36 cellular contexts compared by ENCODE assay signal in the genomic region with DNA sequence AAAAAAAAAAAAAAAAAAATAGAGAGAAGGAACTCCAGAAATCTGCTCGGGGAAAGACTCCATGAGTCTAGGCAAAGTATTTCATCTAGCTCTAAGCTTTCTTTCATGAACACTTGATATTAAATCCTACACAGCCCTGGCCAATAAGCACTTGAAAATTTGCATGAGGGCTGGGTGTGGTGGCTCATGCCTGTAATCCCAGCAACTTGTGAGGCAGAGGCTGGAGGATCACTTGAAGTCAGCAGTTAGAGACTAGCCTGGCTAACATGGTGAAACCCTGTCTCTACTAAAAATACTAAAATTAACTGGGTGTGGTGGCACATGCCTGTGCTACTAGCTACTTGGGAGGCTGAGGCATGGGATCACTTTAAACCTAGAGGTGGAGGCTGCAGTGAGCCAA.
"Had no signal": no experiment of that assay in that cellular context is flagged by ENCODE, and none has a peak within 500 bp of the region (broad histone marks: within the 10 kb centered on the region; RNA-seq: fewer than 3 reads in every experiment).

No MANE protein-coding gene starts in this region.

- H3K4me3 ChIP-seq: ascending aorta, cardiac muscle cell had no signal

- H3K27me3 Mint-ChIP-seq: activated B cell treated with CpG ODN at 0.5 μM for 24 hours had no signal

- H3K36me3 ChIP-seq: ascending aorta, cardiac muscle cell had no signal

- H3K4me1 ChIP-seq: ascending aorta had no signal

- ATAC-seq: activated CD4-positive, alpha-beta T cell treated with anti-CD3 and anti-CD28 coated beads for 36 hours; activated CD8-positive, alpha-beta memory T cell treated with anti-CD3 and anti-CD28 coated beads, Interleukin-2, amount 10 ng/mL, durations not matched to agents 7 days and 5 days; activated CD8-positive, alpha-beta T cell treated with anti-CD3 and anti-CD28 coated beads, Interleukin-2, amount 10 ng/mL, durations not matched to agents 7 days and 5 days; activated naive CD8-positive, alpha-beta T cell treated with anti-CD3 and anti-CD28 coated beads, Interleukin-2, amount 50 U/mL, for 24 hours; T-cell had no signal

- H3K27ac Mint-ChIP-seq: activated B cell treated with CpG ODN at 0.5 μM for 24 hours; activated CD4-positive, alpha-beta memory T cell treated with anti-CD3 and anti-CD28 coated beads, Interleukin-2, amount 10 ng/mL, durations not matched to agents 7 days and 5 days; activated CD4-positive, alpha-beta T cell treated with anti-CD3 and anti-CD28 coated beads for 36 hours; activated CD4-positive, alpha-beta T cell treated with anti-CD3 and anti-CD28 coated beads, Interleukin-2, amount 10 ng/mL, durations not matched to agents 7 days and 5 days; activated CD8-positive, alpha-beta memory T cell treated with anti-CD3 and anti-CD28 coated beads, Interleukin-2, amount 10 ng/mL, durations not matched to agents 7 days and 5 days; activated CD8-positive, alpha-beta T cell treated with anti-CD3 and anti-CD28 coated beads, Interleukin-2, amount 10 ng/mL, durations not matched to agents 7 days and 5 days; activated naive CD4-positive, alpha-beta T cell treated with anti-CD3 and anti-CD28 coated beads, Interleukin-2, amount 10 ng/mL, durations not matched to agents 7 days and 5 days; activated naive CD4-positive, alpha-beta T cell treated with anti-CD3 and anti-CD28 coated beads, Interleukin-2, amount 50 U/mL, for 24 hours; activated naive CD8-positive, alpha-beta T cell; activated naive CD8-positive, alpha-beta T cell treated with anti-CD3 and anti-CD28 coated beads, Interleukin-2, amount 10 ng/mL, durations not matched to agents 7 days and 5 days; activated naive CD8-positive, alpha-beta T cell treated with anti-CD3 and anti-CD28 coated beads, Interleukin-2, amount 50 U/mL, for 24 hours; activated T-cell treated with anti-CD3 and anti-CD28 coated beads, Interleukin-2, amount 50 U/mL, for 24 hours; activated T-helper 2 cell treated with anti-CD3 and anti-CD28 coated beads, Interferon-gamma antibody, Interleukin-2, Interleukin-4, amounts not matched to agents 10 μg/mL and 5 μg/mL and 100 μg/mL, durations not matched to agents 14 hours and 24 hours and 36 hours; brain; T-cell; T-helper 2 cell treated with Interferon-gamma antibody and Interleukin-4, amounts not matched to agents 5 μg/mL and 100 μg/mL, for 36 hours had no signal

- H3K27me3 ChIP-seq: ascending aorta, cardiac muscle cell had no signal

- H3K27ac ChIP-seq: ascending aorta, cardiac muscle cell, VCaP had no signal

- FAIRE-seq: bronchial epithelial cell had no signal

- H3K36me3 Mint-ChIP-seq: activated naive CD4-positive, alpha-beta T cell treated with anti-CD3 and anti-CD28 coated beads, Interleukin-2, amount 10 ng/mL, durations not matched to agents 7 days and 5 days; activated naive CD8-positive, alpha-beta T cell treated with anti-CD3 and anti-CD28 coated beads, Interleukin-2, amount 10 ng/mL, durations not matched to agents 7 days and 5 days; brain; T-cell had no signal

- DNase-seq: activated B cell treated with CpG ODN at 0.5 μM for 24 hours; activated CD4-positive, alpha-beta memory T cell treated with anti-CD3 and anti-CD28 coated beads, Interleukin-2, amount 10 ng/mL, durations not matched to agents 7 days and 5 days; activated CD4-positive, alpha-beta T cell treated with anti-CD3 and anti-CD28 coated beads for 1 hour; activated CD4-positive, alpha-beta T cell treated with anti-CD3 and anti-CD28 coated beads for 36 hours; activated CD4-positive, alpha-beta T cell treated with anti-CD3 and anti-CD28 coated beads for 48 hours; activated CD4-positive, alpha-beta T cell treated with anti-CD3 and anti-CD28 coated beads, Interleukin-2, amount 10 ng/mL, durations not matched to agents 7 days and 5 days; activated CD4-positive, alpha-beta T cell treated with anti-CD3 and anti-CD28 coated beads, Interleukin-2, amount 50 U/mL, for 48 hours; activated CD8-positive, alpha-beta memory T cell treated with anti-CD3 and anti-CD28 coated beads for 24 hours; activated CD8-positive, alpha-beta memory T cell treated with anti-CD3 and anti-CD28 coated beads, Interleukin-2, amount 10 ng/mL, durations not matched to agents 7 days and 5 days; activated CD8-positive, alpha-beta memory T cell treated with anti-CD3 and anti-CD28 coated beads, Interleukin-2, amount 50 U/mL, for 48 hours; activated CD8-positive, alpha-beta T cell treated with anti-CD3 and anti-CD28 coated beads, Interleukin-2, amount 10 ng/mL, durations not matched to agents 7 days and 5 days; activated effector memory CD4-positive, alpha-beta T cell treated with Interleukin-2 at 50 U/mL for 16 hours; activated gamma-delta T cell; activated naive CD4-positive, alpha-beta T cell treated with anti-CD3 and anti-CD28 coated beads, Interleukin-2, amount 10 ng/mL, durations not matched to agents 7 days and 5 days; activated naive CD4-positive, alpha-beta T cell treated with Interleukin-2 at 50 U/mL for 16 hours; activated naive CD8-positive, alpha-beta T cell treated with anti-CD3 and anti-CD28 coated beads, Interleukin-2, amount 10 ng/mL, durations not matched to agents 7 days and 5 days; activated naive CD8-positive, alpha-beta T cell treated with anti-CD3 and anti-CD28 coated beads, Interleukin-2, amount 50 U/mL, for 24 hours; activated T-cell treated with anti-CD3 and anti-CD28 coated beads, Interleukin-2, amount 50 U/mL, for 24 hours; activated T-cell treated with anti-CD3 and anti-CD28 coated beads, Interleukin-2, amount 50 U/mL, for 48 hours; amygdala; anterior cingulate cortex; caudate nucleus; cerebellar nuclear complex; T-cell; T-helper 2 cell; T-helper 9 cell had no signal

- H3K4me1 Mint-ChIP-seq: activated B cell treated with CpG ODN at 0.5 μM for 24 hours; activated CD4-positive, alpha-beta memory T cell treated with anti-CD3 and anti-CD28 coated beads, Interleukin-2, amount 10 ng/mL, durations not matched to agents 7 days and 5 days; activated CD4-positive, alpha-beta T cell treated with anti-CD3 and anti-CD28 coated beads for 36 hours; activated CD4-positive, alpha-beta T cell treated with anti-CD3 and anti-CD28 coated beads, Interleukin-2, amount 10 ng/mL, durations not matched to agents 7 days and 5 days; activated CD8-positive, alpha-beta memory T cell treated with anti-CD3 and anti-CD28 coated beads, Interleukin-2, amount 10 ng/mL, durations not matched to agents 7 days and 5 days; activated naive CD4-positive, alpha-beta T cell treated with anti-CD3 and anti-CD28 coated beads, Interleukin-2, amount 10 ng/mL, durations not matched to agents 7 days and 5 days; activated naive CD4-positive, alpha-beta T cell treated with anti-CD3 and anti-CD28 coated beads, Interleukin-2, amount 50 U/mL, for 24 hours; activated naive CD8-positive, alpha-beta T cell treated with anti-CD3 and anti-CD28 coated beads, Interleukin-2, amount 10 ng/mL, durations not matched to agents 7 days and 5 days; activated naive CD8-positive, alpha-beta T cell treated with anti-CD3 and anti-CD28 coated beads, Interleukin-2, amount 50 U/mL, for 24 hours; brain; central memory CD8-positive, alpha-beta T cell; T-cell had no signal

- H3K4me3 Mint-ChIP-seq: activated B cell treated with CpG ODN at 0.5 μM for 24 hours; activated CD4-positive, alpha-beta memory T cell treated with anti-CD3 and anti-CD28 coated beads, Interleukin-2, amount 10 ng/mL, durations not matched to agents 7 days and 5 days; activated CD4-positive, alpha-beta T cell treated with anti-CD3 and anti-CD28 coated beads for 36 hours; activated CD4-positive, alpha-beta T cell treated with anti-CD3 and anti-CD28 coated beads, Interleukin-2, amount 10 ng/mL, durations not matched to agents 7 days and 5 days; activated CD8-positive, alpha-beta memory T cell treated with anti-CD3 and anti-CD28 coated beads, Interleukin-2, amount 10 ng/mL, durations not matched to agents 7 days and 5 days; activated CD8-positive, alpha-beta T cell treated with anti-CD3 and anti-CD28 coated beads, Interleukin-2, amount 10 ng/mL, durations not matched to agents 7 days and 5 days; activated naive CD4-positive, alpha-beta T cell treated with anti-CD3 and anti-CD28 coated beads, Interleukin-2, amount 10 ng/mL, durations not matched to agents 7 days and 5 days; activated naive CD4-positive, alpha-beta T cell treated with anti-CD3 and anti-CD28 coated beads, Interleukin-2, amount 50 U/mL, for 24 hours; activated naive CD8-positive, alpha-beta T cell; activated naive CD8-positive, alpha-beta T cell treated with anti-CD3 and anti-CD28 coated beads, Interleukin-2, amount 10 ng/mL, durations not matched to agents 7 days and 5 days; activated naive CD8-positive, alpha-beta T cell treated with anti-CD3 and anti-CD28 coated beads, Interleukin-2, amount 50 U/mL, for 24 hours; activated T-cell treated with anti-CD3 and anti-CD28 coated beads, Interleukin-2, amount 50 U/mL, for 24 hours; brain; central memory CD8-positive, alpha-beta T cell; T-cell; T-helper 2 cell treated with Interferon-gamma antibody and Interleukin-4, amounts not matched to agents 5 μg/mL and 100 μg/mL, for 36 hours had no signal
